1 cellular context compared by ENCODE assay signal in the genomic region with DNA sequence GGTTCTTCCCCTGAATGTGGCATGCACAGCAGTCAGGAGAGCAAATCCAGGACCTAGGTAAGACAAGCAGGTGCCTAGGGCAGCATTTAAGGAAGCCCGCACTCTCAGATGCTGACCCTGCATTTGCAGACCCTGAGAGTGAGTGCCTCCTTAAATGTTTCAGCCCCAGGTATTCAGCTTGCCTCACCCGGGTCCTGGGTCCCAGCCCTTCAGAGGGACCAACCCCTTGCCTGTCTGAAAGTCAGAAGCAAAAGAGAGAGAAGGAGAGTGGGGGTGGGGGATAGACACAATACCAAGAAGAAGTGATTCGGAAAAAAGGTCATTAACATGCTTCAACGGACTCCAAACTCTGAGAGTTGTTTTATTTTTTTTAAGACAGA.
TF ChIP-seq lines count a peak whose summit lies in the region.

No MANE protein-coding gene starts in this region.

TF ChIP-seq in H1, 55 proteins besides CTCF, POLR2A, EP300 and RAD21:
- TF ChIP-seq SAP30 (IDR thresholded peaks at IDR 0.05; ENCODE audit: insufficient read depth, insufficient replicate concordance, low read length) (no peak), SP1 (IDR thresholded peaks at IDR 0.05; ENCODE audit: low read depth, low read length) (peak; percentile 26; the same call in 1 of the 2 replicates), EGR1 (IDR thresholded peaks at IDR 0.05; ENCODE audit: borderline replicate concordance, low read depth, low read length) (peak; percentile 6; the same call in 1 of the 2 replicates), SRF (IDR thresholded peaks at IDR 0.05; ENCODE audit: low read depth, low read length) (no peak), TEAD4 (IDR thresholded peaks at IDR 0.05; ENCODE audit: low read depth, low read length) (peak; percentile 18; the same call in 1 of the 2 replicates), FOSL1 (IDR thresholded peaks at IDR 0.05; ENCODE audit: insufficient read depth, low read depth, low read length) (no peak)
